8 cellular contexts compared by ENCODE assay signal in genomic region chr20:51525241-51526104, GRCh38. TPM values are rescaled to one million over a fixed set of nuclear protein-coding genes. Genes with fewer than 3 reads are reported as not detected.
DNase-seq lines count a peak whose midpoint lies in the region; ATAC-seq and TF ChIP-seq lines count a peak whose summit lies in the region.

No MANE protein-coding gene starts in this region.

- H3K27ac ChIP-seq in right lobe of liver, result no peak overlapping the region

- H3K4me3 ChIP-seq in right lobe of liver, result no peak overlapping the region

- H3K4me1 Mint-ChIP-seq in CD14-positive monocyte (peaks cover 15% of the 10 kb centered on the region), type B pancreatic cell (ENCODE audit: unreplicated experiment) (peaks cover 34% of the 10 kb centered on the region)
- H3K4me1 Mint-ChIP-seq in activated T-cell treated with anti-CD3 and anti-CD28 coated beads, Interleukin-2, amount 50 U/mL, for 72 hours (ENCODE audit: low read depth), result peaks cover 83% of the 10 kb centered on the region

- peaks cover 0 to 4% (median 2%) of the 10 kb centered on the region in 3 donors for H3K27me3 Mint-ChIP-seq in CD14-positive monocyte (ENCODE audit: low read depth in 3 of 3)
- no peaks in the 10 kb centered on the region for H3K27me3 Mint-ChIP-seq in activated T-cell treated with anti-CD3 and anti-CD28 coated beads, Interleukin-2, amount 50 U/mL, for 72 hours (ENCODE audit: low read depth)
- no peaks in the 10 kb centered on the region for H3K27me3 Mint-ChIP-seq in type B pancreatic cell

- no peaks in the 10 kb centered on the region for H3K9me3 ChIP-seq in right lobe of liver

- intact Hi-C loops in CD14-positive monocyte (cut with micrococcal nuclease) (no loop called here), right lobe of liver (cut with DNase I) (no loop called here)

- 54% methylated on average over 12 of the region's 20 CpGs for WGBS in right lobe of liver (ENCODE audit: insufficient coverage, low coverage, low lambda C conversion rate, missing lambda C conversion rate)

- H3K4me3 Mint-ChIP-seq in CD14-positive monocyte (peak overlapping the region; percentile 71 to 89), type B pancreatic cell (peak overlapping the region; percentile 31)
- H3K4me3 Mint-ChIP-seq in activated T-cell treated with anti-CD3 and anti-CD28 coated beads, Interleukin-2, amount 50 U/mL, for 72 hours, result peak overlapping the region; percentile 75 to 86

- no peaks in the 10 kb centered on the region for H3K27me3 ChIP-seq in right lobe of liver

- no peaks in the 10 kb centered on the region for H3K36me3 Mint-ChIP-seq in CD14-positive monocyte
- H3K36me3 Mint-ChIP-seq in activated T-cell treated with anti-CD3 and anti-CD28 coated beads, Interleukin-2, amount 50 U/mL, for 72 hours (ENCODE audit: insufficient read depth in 2 of 2), result peaks cover 14 to 29% of the 10 kb centered on the region in 2 donors
- peaks cover 5% of the 10 kb centered on the region for H3K36me3 Mint-ChIP-seq in type B pancreatic cell

- no peaks in the 10 kb centered on the region for H3K9me3 Mint-ChIP-seq in CD14-positive monocyte
- no peaks in the 10 kb centered on the region for H3K9me3 Mint-ChIP-seq in activated T-cell treated with anti-CD3 and anti-CD28 coated beads, Interleukin-2, amount 50 U/mL, for 72 hours
- H3K9me3 Mint-ChIP-seq in type B pancreatic cell, result no peaks in the 10 kb centered on the region

- DNase-seq in CD14-positive monocyte (ENCODE audit: low spot score), result peak; percentile 54
- peak; percentile 68 for DNase-seq in KG1 (lab: John Stamatoyannopoulos, UW)
- DNase-seq in activated T-cell treated with anti-CD3 and anti-CD28 coated beads, Interleukin-2, amount 50 U/mL, for 72 hours, result peak; percentile 49 to 57
- DNase-seq in right lobe of liver, result peak in 1 of 3 donors; percentile 45
- no peak for DNase-seq in type B pancreatic cell (ENCODE audit: extremely low spot score, unreplicated experiment)
- DNase-seq in NCI-H526 (lab: John Stamatoyannopoulos, UW), result no peak

- H3K27ac Mint-ChIP-seq in CD14-positive monocyte, result peak overlapping the region in 5 of 7 donors; percentile 4 to 74 (median 32)
- H3K27ac Mint-ChIP-seq in activated T-cell treated with anti-CD3 and anti-CD28 coated beads, Interleukin-2, amount 50 U/mL, for 72 hours, result peak overlapping the region; percentile 77
- H3K27ac Mint-ChIP-seq in type B pancreatic cell, result peak overlapping the region; percentile 70

- H3K4me1 ChIP-seq in right lobe of liver, result no peaks in the 10 kb centered on the region

- no peak for TF ChIP-seq CTCF in CD14-positive monocyte (IDR thresholded peaks at IDR 0.05)
- no peak for TF ChIP-seq CTCF in right lobe of liver (IDR thresholded peaks at IDR 0.05)
- no peak for TF ChIP-seq CTCF in type B pancreatic cell (conservative IDR thresholded peaks at IDR 0.05)

- ATAC-seq in activated T-cell treated with anti-CD3 and anti-CD28 coated beads, Interleukin-2, amount 50 U/mL, for 72 hours (replicated peaks in 1 of 2), result peak; percentile 18 to 35
- ATAC-seq in right lobe of liver (peak; percentile 54 to 76 (median 64)), HG03460 (IDR thresholded peaks at IDR 0.05; ENCODE audit: unreplicated experiment) (no peak), GM21381 (IDR thresholded peaks at IDR 0.05; ENCODE audit: unreplicated experiment) (no peak)

- no peak for TF ChIP-seq POLR2A in right lobe of liver (IDR thresholded peaks at IDR 0.05)

- no peaks in the 10 kb centered on the region for H3K36me3 ChIP-seq in right lobe of liver

RNA-seq across cellular contexts. Expression of gene NFATC2, which starts 17.0 kb away (rescaled TPM):
- under 1 TPM; 0.03 to 0.18 TPM for polyA plus RNA-seq in CD14-positive monocyte
- total RNA-seq in activated T-cell treated with anti-CD3 and anti-CD28 coated beads, Interleukin-2, amount 50 U/mL, for 72 hours, result 10 to 100 TPM; 29.4 to 39.9 TPM
- 1 to 10 TPM; 3.9 to 7.1 (median 4.7) TPM for total RNA-seq in right lobe of liver
- 4.8 and 9.5 TPM in 2 replicates for total RNA-seq in type B pancreatic cell (ENCODE audit: low replicate concordance)

Comparison
In these comparisons a context has a peak if more than half of its experiments do, and no peak if none do; other contexts are left out.
1. DNase-seq: peak in CD14-positive monocyte (single experiment), KG1 (single experiment) and activated T-cell treated with anti-CD3 and anti-CD28 coated beads, Interleukin-2, amount 50 U/mL, for 72 hours (2 of 2); none in type B pancreatic cell (single experiment) and NCI-H526 (0 of 2).
2. ATAC-seq: peak in activated T-cell treated with anti-CD3 and anti-CD28 coated beads, Interleukin-2, amount 50 U/mL, for 72 hours (2 of 2) and right lobe of liver (4 of 4); none in HG03460 (single experiment) and GM21381 (single experiment).
3. Peak in every context shown above with its lines, with median percentiles within 50 percentile points of each other: H3K27ac Mint-ChIP-seq and H3K4me3 Mint-ChIP-seq.